9 cellular contexts compared by ENCODE assay signal in the genomic region with DNA sequence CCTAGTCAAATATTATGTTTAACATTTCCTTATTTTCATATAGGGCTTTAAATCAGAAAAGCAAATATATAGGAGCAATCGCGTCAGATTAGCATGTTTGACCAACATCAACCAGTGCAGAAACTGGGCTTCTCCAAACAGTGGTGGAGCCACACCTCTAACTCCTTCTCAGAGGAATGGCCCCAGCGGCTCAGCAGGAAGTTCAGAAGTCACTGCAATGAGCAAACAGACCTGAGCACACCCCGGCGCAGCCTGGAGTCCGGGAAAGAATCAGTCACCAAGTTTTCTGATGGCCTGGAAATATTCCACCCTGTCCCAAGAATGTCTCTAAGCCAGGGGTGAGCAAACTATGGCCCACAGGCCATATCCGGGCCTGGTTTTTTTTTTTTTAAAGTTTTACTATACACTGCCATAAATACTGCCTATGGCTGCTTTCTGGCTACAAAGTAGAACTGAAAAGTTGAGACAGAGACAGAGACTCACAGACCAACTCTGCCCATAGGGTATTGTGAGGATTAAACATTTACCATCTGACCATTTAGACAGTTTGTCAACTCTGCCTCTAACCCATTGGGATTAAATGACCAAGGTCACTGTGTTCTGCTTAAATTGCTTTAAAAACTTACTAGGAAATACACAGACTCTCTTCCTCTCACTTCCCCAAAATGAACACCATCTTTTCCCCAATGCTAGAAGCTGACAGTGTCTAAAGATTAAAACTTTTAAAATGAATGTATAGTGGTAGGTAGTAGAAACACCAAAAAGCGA. TPM values are rescaled to one million over a fixed set of nuclear protein-coding genes. Genes with fewer than 3 reads are reported as not detected.
A peak's percentile ranks its signal among the peaks of the same experiment; 100 is the strongest.
DNase-seq lines count a peak whose midpoint lies in the region; ATAC-seq and TF ChIP-seq lines count a peak whose summit lies in the region.
"Had no signal": no experiment of that assay in that cellular context is flagged by ENCODE, and none has a peak within 500 bp of the region (broad histone marks: within the 10 kb centered on the region; RNA-seq: fewer than 3 reads in every experiment).

No MANE protein-coding gene starts in this region.

- no peaks in the 10 kb centered on the region for H3K36me3 ChIP-seq in left ventricle myocardium inferior

- H3K36me3 Mint-ChIP-seq in type B pancreatic cell, result peaks cover 20% of the 10 kb centered on the region
- H3K36me3 Mint-ChIP-seq in activated CD8-positive, alpha-beta T cell treated with anti-CD3 and anti-CD28 coated beads, Interleukin-2, amount 10 ng/mL, durations not matched to agents 7 days and 5 days (ENCODE audit: low read depth), result no peaks in the 10 kb centered on the region
- H3K36me3 Mint-ChIP-seq in activated naive CD8-positive, alpha-beta T cell treated with anti-CD3 and anti-CD28 coated beads, Interleukin-2, amount 50 U/mL, for 24 hours (ENCODE audit: low read depth), result no peaks in the 10 kb centered on the region

- no peak for ATAC-seq in activated CD8-positive, alpha-beta T cell treated with anti-CD3 and anti-CD28 coated beads, Interleukin-2, amount 10 ng/mL, durations not matched to agents 7 days and 5 days
- no peak for ATAC-seq in activated naive CD8-positive, alpha-beta T cell treated with anti-CD3 and anti-CD28 coated beads, Interleukin-2, amount 50 U/mL, for 24 hours

- peak overlapping the region; percentile 73 for H3K27ac Mint-ChIP-seq in type B pancreatic cell
- no peak overlapping the region for H3K27ac Mint-ChIP-seq in activated CD8-positive, alpha-beta T cell treated with anti-CD3 and anti-CD28 coated beads, Interleukin-2, amount 10 ng/mL, durations not matched to agents 7 days and 5 days
- H3K27ac Mint-ChIP-seq in activated naive CD8-positive, alpha-beta T cell treated with anti-CD3 and anti-CD28 coated beads, Interleukin-2, amount 50 U/mL, for 24 hours, result no peak overlapping the region

- peaks cover 14% of the 10 kb centered on the region for H3K27me3 ChIP-seq in left ventricle myocardium inferior (ENCODE audit: low read depth)

- peaks cover 5% of the 10 kb centered on the region for H3K9me3 Mint-ChIP-seq in type B pancreatic cell
- no peaks in the 10 kb centered on the region for H3K9me3 Mint-ChIP-seq in activated CD8-positive, alpha-beta T cell treated with anti-CD3 and anti-CD28 coated beads, Interleukin-2, amount 10 ng/mL, durations not matched to agents 7 days and 5 days (ENCODE audit: insufficient read depth)
- no peaks in the 10 kb centered on the region for H3K9me3 Mint-ChIP-seq in activated naive CD8-positive, alpha-beta T cell treated with anti-CD3 and anti-CD28 coated beads, Interleukin-2, amount 50 U/mL, for 24 hours

- POLR2A ChIA-PET in activated CD8-positive, alpha-beta T cell treated with anti-CD3 and anti-CD28 coated beads, Interleukin-2, amount 10 ng/mL, durations not matched to agents 7 days and 5 days (lab: Charles Lee), result no interaction called here

- H3K27me3 Mint-ChIP-seq in type B pancreatic cell, result no peaks in the 10 kb centered on the region
- peaks cover 21% of the 10 kb centered on the region for H3K27me3 Mint-ChIP-seq in activated CD8-positive, alpha-beta T cell treated with anti-CD3 and anti-CD28 coated beads, Interleukin-2, amount 10 ng/mL, durations not matched to agents 7 days and 5 days (ENCODE audit: low read depth)
- peaks cover 31% of the 10 kb centered on the region for H3K27me3 Mint-ChIP-seq in activated naive CD8-positive, alpha-beta T cell treated with anti-CD3 and anti-CD28 coated beads, Interleukin-2, amount 50 U/mL, for 24 hours

- H3K4me3 Mint-ChIP-seq in type B pancreatic cell, result peak overlapping the region; percentile 74
- no peak overlapping the region for H3K4me3 Mint-ChIP-seq in activated CD8-positive, alpha-beta T cell treated with anti-CD3 and anti-CD28 coated beads, Interleukin-2, amount 10 ng/mL, durations not matched to agents 7 days and 5 days
- no peak overlapping the region for H3K4me3 Mint-ChIP-seq in activated naive CD8-positive, alpha-beta T cell treated with anti-CD3 and anti-CD28 coated beads, Interleukin-2, amount 50 U/mL, for 24 hours

- H3K4me1 ChIP-seq in left ventricle myocardium inferior, result peaks cover 16% of the 10 kb centered on the region

- intact Hi-C loops in left ventricle myocardium inferior (cut with micrococcal nuclease), result no loop called here

- no peak overlapping the region for H3K4me3 ChIP-seq in left ventricle myocardium inferior

- no peaks in the 10 kb centered on the region for H3K9me3 ChIP-seq in left ventricle myocardium inferior (replicated peaks)

- CTCF ChIA-PET in activated CD8-positive, alpha-beta T cell treated with anti-CD3 and anti-CD28 coated beads, Interleukin-2, amount 10 ng/mL, durations not matched to agents 7 days and 5 days (lab: Charles Lee), result no interaction called here

- H3K4me1 Mint-ChIP-seq in type B pancreatic cell (ENCODE audit: unreplicated experiment), result peaks cover 40% of the 10 kb centered on the region
- H3K4me1 Mint-ChIP-seq in activated CD8-positive, alpha-beta T cell treated with anti-CD3 and anti-CD28 coated beads, Interleukin-2, amount 10 ng/mL, durations not matched to agents 7 days and 5 days (ENCODE audit: low read depth), result peaks cover 7% of the 10 kb centered on the region
- no peaks in the 10 kb centered on the region for H3K4me1 Mint-ChIP-seq in activated naive CD8-positive, alpha-beta T cell treated with anti-CD3 and anti-CD28 coated beads, Interleukin-2, amount 50 U/mL, for 24 hours

- H3K27ac ChIP-seq in left ventricle myocardium inferior (replicated peaks), result peak overlapping the region; percentile 23

- peak; percentile 12 to 42 for DNase-seq in SHP77 (lab: John Stamatoyannopoulos, UW)
- no peak for DNase-seq in SHP77 treated with DMSO at 0.1 percent for 48 hours (lab: John Stamatoyannopoulos, UW)
- DNase-seq in NCI-H526 treated with DMSO at 0.1 percent for 48 hours (lab: John Stamatoyannopoulos, UW), result peak; percentile 20
- no peak for DNase-seq in left ventricle myocardium inferior
- no peak for DNase-seq in type B pancreatic cell (ENCODE audit: extremely low spot score, unreplicated experiment)
- no peak for DNase-seq in activated CD8-positive, alpha-beta T cell treated with anti-CD3 and anti-CD28 coated beads, Interleukin-2, amount 10 ng/mL, durations not matched to agents 7 days and 5 days
- no peak for DNase-seq in NCI-H2081 treated with DMSO at 0.1 percent for 48 hours (lab: John Stamatoyannopoulos, UW)
- DNase-seq in activated naive CD8-positive, alpha-beta T cell treated with anti-CD3 and anti-CD28 coated beads, Interleukin-2, amount 50 U/mL, for 24 hours, result no peak
- DNase-seq: activated naive CD4-positive, alpha-beta T cell had no signal

- TF ChIP-seq CTCF in left ventricle myocardium inferior (IDR thresholded peaks at IDR 0.05; ENCODE audit: borderline replicate concordance), result no peak
- TF ChIP-seq CTCF in type B pancreatic cell (conservative IDR thresholded peaks at IDR 0.05), result no peak

RNA-seq across cellular contexts. Expression of gene GOLM1, which starts 5.4 kb away (rescaled TPM):
- total RNA-seq in left ventricle myocardium inferior (3.7 TPM), type B pancreatic cell (ENCODE audit: low replicate concordance) (149 and 178 TPM in 2 replicates)
- 1 to 10 TPM; 1.2 to 1.7 TPM for total RNA-seq in activated CD8-positive, alpha-beta T cell treated with anti-CD3 and anti-CD28 coated beads, Interleukin-2, amount 10 ng/mL, durations not matched to agents 7 days and 5 days

Comparison
In these comparisons a context has a peak if more than half of its experiments do, and no peak if none do; other contexts are left out.
1. DNase-seq: peak in SHP77 (2 of 2) and NCI-H526 treated with DMSO at 0.1 percent for 48 hours (single experiment); none in SHP77 treated with DMSO at 0.1 percent for 48 hours (single experiment), left ventricle myocardium inferior (single experiment), type B pancreatic cell (single experiment), activated CD8-positive, alpha-beta T cell treated with anti-CD3 and anti-CD28 coated beads, Interleukin-2, amount 10 ng/mL, durations not matched to agents 7 days and 5 days (single experiment), NCI-H2081 treated with DMSO at 0.1 percent for 48 hours (single experiment) and activated naive CD8-positive, alpha-beta T cell treated with anti-CD3 and anti-CD28 coated beads, Interleukin-2, amount 50 U/mL, for 24 hours (single experiment).
2. RNA of gene GOLM1, which starts 5.4 kb away (total RNA-seq): 149 to 178 TPM in type B pancreatic cell; 3.7 TPM in left ventricle myocardium inferior (single experiment) and 1.2 to 1.7 TPM in activated CD8-positive, alpha-beta T cell treated with anti-CD3 and anti-CD28 coated beads, Interleukin-2, amount 10 ng/mL, durations not matched to agents 7 days and 5 days; every median in the first group is over 10 times any median in the second.